14 cellular contexts compared by ENCODE assay signal in genomic region chr12:110349096-110349495, GRCh38. TPM values are rescaled to one million over a fixed set of nuclear protein-coding genes. Genes with fewer than 3 reads are reported as not detected.
DNase-seq lines count a peak whose midpoint lies in the region; ATAC-seq, FAIRE-seq and TF ChIP-seq lines count a peak whose summit lies in the region.
"Had no signal": no experiment of that assay in that cellular context is flagged by ENCODE, and none has a peak within 500 bp of the region (broad histone marks: within the 10 kb centered on the region; RNA-seq: fewer than 3 reads in every experiment).

No MANE protein-coding gene starts in this region.

- H2BK12ac ChIP-seq in H9 (ENCODE audit: insufficient read length, low read depth, low read length): no peak overlapping the region

- no peak for ATAC-seq in HG03469 (IDR thresholded peaks at IDR 0.05; ENCODE audit: unreplicated experiment)

- H3K14ac ChIP-seq in H9 (ENCODE audit: insufficient read depth, low read length): no peak overlapping the region

- H3K9ac ChIP-seq in H9 (ENCODE audit: extremely low read depth, insufficient read length, low read length) (no peak overlapping the region), kidney (ENCODE audit: low read length in 2 of 2) (no peak overlapping the region)

- H2BK120ac ChIP-seq in H9 (ENCODE audit: low read depth, low read length, poor library complexity, severe bottlenecking): no peak overlapping the region

- H3K36me3 Mint-ChIP-seq in H9 (ENCODE audit: insufficient read depth in 1 of 3, low read depth in 3 of 3): peaks cover 38 to 68% (median 64%) of the 10 kb centered on the region in 3 experiments

- H3K79me2 ChIP-seq in H9 (ENCODE audit: insufficient read depth, low read length): no peaks in the 10 kb centered on the region

- H3K9me3 Mint-ChIP-seq in H9: no peaks in the 10 kb centered on the region

- DNase-seq in activated CD8-positive, alpha-beta memory T cell treated with anti-CD3 and anti-CD28 coated beads, Interleukin-2, amount 50 U/mL, for 48 hours: peak; percentile 52
- DNase-seq in activated CD8-positive, alpha-beta memory T cell treated with anti-CD3 and anti-CD28 coated beads, Interleukin-2, amount 50 U/mL, for 4 hours: no peak
- DNase-seq in H9 (no peak), coronary artery (ENCODE audit: low spot score) (peak; percentile 68), SJCRH30 (no peak), kidney (no peak)
- DNase-seq: DMS53, erythroblast, lower lobe of right lung, NCI-H2081, transverse colon had no signal

- WGBS in H9 (ENCODE audit: extremely low coverage, insufficient read length, low lambda C conversion rate): no CpG with 5 or more reads among the region's 4 CpGs

- no peak overlapping the region for H3K4me2 ChIP-seq in H9 (ENCODE audit: insufficient read depth, insufficient read length, low read length)
- H3K4me2 ChIP-seq: smooth muscle cell had no signal

- no peak overlapping the region for H4K91ac ChIP-seq in H9 (ENCODE audit: insufficient read length, low read depth, low read length)

- no peaks in the 10 kb centered on the region for H3K79me1 ChIP-seq in H9 (ENCODE audit: insufficient read depth, low read depth, low read length, poor library complexity, severe bottlenecking)

- no peak for FAIRE-seq in kidney (lab: Jason Lieb, UNC)

- no peak overlapping the region for H3K56ac ChIP-seq in H9 (ENCODE audit: insufficient read length, low read depth, low read length)

- no peaks in the 10 kb centered on the region for H3K27me3 Mint-ChIP-seq in H9 (ENCODE audit: low read depth)

- peak overlapping the region; percentile 58 for H4K8ac ChIP-seq in H9 (replicated peaks; ENCODE audit: insufficient read length, low read depth, low read length)

- no peak overlapping the region for H4K5ac ChIP-seq in H9 (ENCODE audit: insufficient read length, low read depth, low read length)

- H3K9me3 ChIP-seq in H9 (ENCODE audit: control insufficient read depth, low read depth, low read length) (no peaks in the 10 kb centered on the region), SJCRH30 (replicated peaks) (no peaks in the 10 kb centered on the region), kidney (ENCODE audit: control insufficient read depth in 1 of 2, low read length in 2 of 2) (no peaks in the 10 kb centered on the region)
- H3K9me3 ChIP-seq: lower lobe of right lung, transverse colon had no signal

- no peak overlapping the region for H3K23ac ChIP-seq in H9 (ENCODE audit: insufficient read length, low read depth, low read length)

- no peaks in the 10 kb centered on the region for H3K4me1 Mint-ChIP-seq in H9

- H2AFZ ChIP-seq in H9 (ENCODE audit: low read length): no peak overlapping the region

- intact Hi-C loops in kidney (cut with DNase I): no loop called here

- H2BK20ac ChIP-seq in H9 (ENCODE audit: low read depth, low read length, poor library complexity, severe bottlenecking): no peak overlapping the region

- H3K23me2 ChIP-seq in H9 (ENCODE audit: insufficient read length, low read depth, low read length, poor library complexity, severe bottlenecking): peaks cover 3% of the 10 kb centered on the region

- H3K27ac Mint-ChIP-seq in H9: peak overlapping the region in 1 of 3 experiments; percentile 77; a peak in 2 of 7 replicates

- H3K27me3 ChIP-seq in H9 (ENCODE audit: insufficient read depth, low read length): no peaks in the 10 kb centered on the region
- no peaks in the 10 kb centered on the region for H3K27me3 ChIP-seq in SJCRH30
- H3K27me3 ChIP-seq: transverse colon had no signal

- no peak overlapping the region for H3K18ac ChIP-seq in H9 (ENCODE audit: insufficient read length, low read depth, low read length)

- H3K27ac ChIP-seq in H9 (ENCODE audit: insufficient read length, low read depth, low read length) (no peak overlapping the region), coronary artery (no peak overlapping the region), skin epidermis (peak overlapping the region in 15 of 21 experiments; percentile 2 to 72 (median 50)), SJCRH30 (no peak overlapping the region), kidney (ENCODE audit: low read depth in 2 of 2, low read length in 2 of 2) (no peak overlapping the region)
- H3K27ac ChIP-seq: lower lobe of right lung, transverse colon had no signal

- no peak overlapping the region for H3K4ac ChIP-seq in H9 (ENCODE audit: low read depth, low read length)

- peaks cover 54% of the 10 kb centered on the region for H3K36me3 ChIP-seq in SJCRH30
- H3K36me3 ChIP-seq in kidney (ENCODE audit: control insufficient read depth in 1 of 2, insufficient read depth in 2 of 2, low read length in 2 of 2): peaks cover 51 to 55% of the 10 kb centered on the region in 2 donors

- no peak overlapping the region for H2BK5ac ChIP-seq in H9 (ENCODE audit: insufficient read length, low read length)

- no peak overlapping the region for H3K4me3 ChIP-seq in coronary artery
- no peak overlapping the region for H3K4me3 ChIP-seq in skin epidermis
- no peak overlapping the region for H3K4me3 ChIP-seq in SJCRH30
- no peak overlapping the region for H3K4me3 ChIP-seq in kidney (ENCODE audit: low read length in 2 of 2)
- H3K4me3 ChIP-seq: lower lobe of right lung, smooth muscle cell, transverse colon had no signal

- no peaks in the 10 kb centered on the region for H3K4me1 ChIP-seq in H9 (ENCODE audit: insufficient read depth, low read length)
- H3K4me1 ChIP-seq in SJCRH30: no peaks in the 10 kb centered on the region
- no peaks in the 10 kb centered on the region for H3K4me1 ChIP-seq in kidney (ENCODE audit: control insufficient read depth in 1 of 2, insufficient read depth in 1 of 2, low read depth in 1 of 2, low read length in 2 of 2)
- H3K4me1 ChIP-seq: transverse colon had no signal

- no peak overlapping the region for H2AK5ac ChIP-seq in H9 (ENCODE audit: insufficient read length, low read length)

- no peak overlapping the region for H3K4me3 Mint-ChIP-seq in H9

- TF ChIP-seq CTCF in H9 (conservative IDR thresholded peaks at IDR 0.05) (no peak), coronary artery (IDR thresholded peaks at IDR 0.05) (no peak), kidney (IDR thresholded peaks at IDR 0.05; ENCODE audit: borderline replicate concordance, extremely low read depth, insufficient read depth) (no peak)

- no peaks in the 10 kb centered on the region for H4K20me1 ChIP-seq in H9 (ENCODE audit: control insufficient read depth, insufficient read depth, insufficient read length)

- no peak overlapping the region for H3T11ph ChIP-seq in H9 (ENCODE audit: low read length)

- H2BK15ac ChIP-seq in H9 (ENCODE audit: low read depth, low read length): no peak overlapping the region

RNA-seq across cellular contexts. Expression of gene ANAPC7, which starts 54.4 kb away (rescaled TPM):
- 87.7 and 91.1 TPM in 2 replicates for total RNA-seq in H9 (2021)
- 76.2 and 89.3 TPM in 2 replicates for total RNA-seq in SJCRH30 (2014; rRNA removed; shearing (Covaris generic))
- total RNA-seq in kidney: 47.8 TPM
- 31.3 TPM for polyA plus RNA-seq in kidney (ENCODE audit: insufficient read depth, low read depth, low replicate concordance)

Comparison
In these comparisons a context has a peak if more than half of its experiments do, and no peak if none do; other contexts are left out.
1. DNase-seq: peak in activated CD8-positive, alpha-beta memory T cell treated with anti-CD3 and anti-CD28 coated beads, Interleukin-2, amount 50 U/mL, for 48 hours (single experiment) and coronary artery (single experiment); none in activated CD8-positive, alpha-beta memory T cell treated with anti-CD3 and anti-CD28 coated beads, Interleukin-2, amount 50 U/mL, for 4 hours (single experiment), H9 (single experiment), SJCRH30 (0 of 2) and kidney (single experiment).
2. H3K27ac ChIP-seq: peak in skin epidermis (15 of 21); none in H9 (single experiment), coronary artery (0 of 2), SJCRH30 (single experiment) and kidney (0 of 2).